8 cellular contexts compared by ENCODE assay signal in the genomic region with DNA sequence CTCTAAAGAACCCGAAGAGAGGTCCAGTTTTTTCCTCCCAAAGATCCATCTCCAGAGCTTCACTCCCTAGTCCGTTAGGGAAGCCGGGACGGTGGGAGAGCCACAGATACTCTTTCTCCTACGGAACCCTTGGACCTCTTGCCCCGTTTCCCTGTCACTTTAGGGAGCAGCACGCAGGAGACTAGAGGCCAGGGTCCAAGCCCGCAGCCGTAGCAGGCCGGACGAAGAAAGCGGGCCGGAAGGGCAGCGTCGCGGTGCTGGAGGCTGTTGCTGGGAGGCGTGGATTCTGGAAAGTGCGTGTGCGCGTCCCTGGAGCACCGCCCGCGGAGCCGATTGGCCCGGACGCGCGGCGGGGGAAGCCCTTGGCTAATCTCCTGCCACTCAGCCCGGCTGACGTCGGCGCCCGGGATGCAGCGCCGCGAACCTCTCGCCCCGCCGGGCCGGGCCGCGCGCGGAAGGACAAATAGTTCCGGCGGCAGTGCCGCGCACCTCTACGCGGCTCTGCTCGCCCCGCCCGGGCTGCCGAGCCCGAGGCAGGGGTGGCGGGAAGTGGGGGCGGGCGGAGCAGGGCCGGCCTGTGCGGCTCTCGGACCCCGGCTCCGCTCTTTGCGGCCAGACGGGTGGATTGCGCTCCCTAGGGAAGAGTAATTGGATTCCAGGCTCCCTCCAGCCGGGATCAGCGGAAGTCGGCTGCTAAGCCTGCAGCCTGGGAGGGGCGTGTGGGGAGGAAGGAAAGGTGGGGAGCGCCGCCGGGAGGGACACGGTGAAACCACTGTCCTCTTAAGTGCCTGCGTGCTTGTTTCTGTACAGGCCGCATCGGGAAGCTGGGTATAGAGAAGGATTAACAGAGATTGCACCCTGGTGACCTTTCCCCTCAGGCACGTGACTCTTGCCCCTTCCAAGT. TPM values are rescaled to one million over a fixed set of nuclear protein-coding genes. Genes with fewer than 3 reads are reported as not detected.
DNase-seq lines count a peak whose midpoint lies in the region; ATAC-seq and TF ChIP-seq lines count a peak whose summit lies in the region.

No MANE protein-coding gene starts in this region.

- H3K4me1 ChIP-seq in endodermal cell (ENCODE audit: control insufficient read depth, insufficient read depth, low read length), result no peaks in the 10 kb centered on the region
- peaks cover 12% of the 10 kb centered on the region for H3K4me1 ChIP-seq in mesodermal cell (ENCODE audit: control insufficient read depth, insufficient read depth, low read length, poor library complexity, severe bottlenecking)

- H3K36me3 ChIP-seq in endodermal cell (ENCODE audit: control insufficient read depth, insufficient read depth, low read length) (no peaks in the 10 kb centered on the region), mesodermal cell (ENCODE audit: control insufficient read depth, insufficient read depth, low read length) (no peaks in the 10 kb centered on the region)

- in situ Hi-C loops in Caki2 (cut with HindIII; ENCODE audit: low pct_unique_long_range_greater_than_20kb, low sequenced_read_pairs), result no loop called here

- H3K4me3 Mint-ChIP-seq in endodermal cell, result peak overlapping the region; percentile 73

- ATAC-seq in GM21367 (IDR thresholded peaks at IDR 0.05; ENCODE audit: unreplicated experiment), result peak; percentile 71

- WGBS in endodermal cell (ENCODE audit: insufficient coverage in 1 of 2, insufficient read length in 1 of 2), 2 experiments, result 1% methylated on average over 27 to 79 of the region's 79 CpGs
- WGBS in mesodermal cell (ENCODE audit: insufficient coverage in 2 of 2), 2 experiments, result 1% methylated on average over 44 to 72 of the region's 79 CpGs

- H3K27ac Mint-ChIP-seq in endodermal cell, result peak overlapping the region; percentile 91

- H3K9ac ChIP-seq in endodermal cell (ENCODE audit: extremely low read depth, low read length, poor library complexity, severe bottlenecking), result peak overlapping the region; percentile 84

- peaks cover 26% of the 10 kb centered on the region for H3K4me1 Mint-ChIP-seq in endodermal cell

- H3K27ac ChIP-seq in endodermal cell (ENCODE audit: low read depth, low read length), result peak overlapping the region; percentile 94
- peak overlapping the region; percentile 96 for H3K27ac ChIP-seq in mesodermal cell (ENCODE audit: low read depth, low read length, severe bottlenecking)

- H3K4me3 ChIP-seq in endodermal cell (ENCODE audit: low read length), result peak overlapping the region; percentile 86
- H3K4me3 ChIP-seq in mesodermal cell (ENCODE audit: extremely low read depth, insufficient read depth, low read length, poor library complexity, severe bottlenecking), result peak overlapping the region; percentile 52

- TF ChIP-seq CTCF in endodermal cell (conservative IDR thresholded peaks at IDR 0.05), result no peak

- peaks cover 16% of the 10 kb centered on the region for H3K27me3 Mint-ChIP-seq in endodermal cell (ENCODE audit: insufficient read depth)

- peaks cover 25% of the 10 kb centered on the region for H3K27me3 ChIP-seq in endodermal cell (ENCODE audit: control insufficient read depth, insufficient read depth, low read length, poor library complexity, severe bottlenecking)

- peak; percentile 93 for DNase-seq in Caki2 (ENCODE audit: low read depth)
- DNase-seq in HT1080 (ENCODE audit: low read depth), result peak; percentile 97
- DNase-seq in NOMO-1 treated with DMSO at 0.1 percent for 48 hours (lab: John Stamatoyannopoulos, UW; ENCODE audit: unreplicated experiment), result peak; percentile 91
- DNase-seq in activated CD8-positive, alpha-beta memory T cell treated with anti-CD3 and anti-CD28 coated beads, Interleukin-2, amount 50 U/mL, for 24 hours (ENCODE audit: extremely low read depth), result peak; percentile 54
- DNase-seq in endodermal cell, result peak; percentile 95
- peak; percentile 41 for DNase-seq in stimulated activated CD8-positive, alpha-beta memory T cell treated with anti-CD3 and anti-CD28 coated beads, Interleukin-15, amount 100 ng/mL, for 1 hour (ENCODE audit: low read depth)

- no peaks in the 10 kb centered on the region for H3K9me3 Mint-ChIP-seq in endodermal cell

- no peaks in the 10 kb centered on the region for H3K9me3 ChIP-seq in endodermal cell (ENCODE audit: control insufficient read depth, low read length)
- no peaks in the 10 kb centered on the region for H3K9me3 ChIP-seq in mesodermal cell (ENCODE audit: control insufficient read depth, low read length)

- no peaks in the 10 kb centered on the region for H3K36me3 Mint-ChIP-seq in endodermal cell (ENCODE audit: low read depth)

RNA-seq across cellular contexts. Expression of a gene that starts 31.3 kb away (rescaled TPM):
- total RNA-seq in Caki2 (2014; rRNA removed; shearing (Covaris generic); ENCODE audit: low replicate concordance), result 17.8 and 61.2 TPM in 2 replicates
- total RNA-seq in HT1080 (2014; rRNA removed; shearing (Covaris generic)), result 66.5 and 96.2 TPM in 2 replicates
- polyA plus RNA-seq in HT1080 (2015; cell fraction: cytosol; rRNA removed), result 39.7 and 51.8 TPM in 2 replicates
- 49.3 and 50.1 TPM in 2 replicates for polyA plus RNA-seq in HT1080 (2015; cell fraction: nucleus; rRNA removed)
- total RNA-seq in endodermal cell, result 100 to 1,000 TPM; 103 to 121 TPM
- 385 TPM for polyA plus RNA-seq in endodermal cell (2013, experiment 1 of 2)
- 359 TPM for polyA plus RNA-seq in endodermal cell (2013, experiment 2 of 2)
- polyA plus RNA-seq in mesodermal cell (2013, experiment 1 of 2), result 110 TPM
- 89.0 TPM for polyA plus RNA-seq in mesodermal cell (2013, experiment 2 of 2)

Comparison
In these comparisons a context has a peak if more than half of its experiments do, and no peak if none do; other contexts are left out.
1. Peak in every context shown above with its lines: DNase-seq, ATAC-seq, H3K4me3 ChIP-seq and H3K27ac ChIP-seq.
2. DNase-seq: peak in every context shown above with its lines; median percentile 97 in HT1080; 95 in endodermal cell; 93 in Caki2; 91 in NOMO-1 treated with DMSO at 0.1 percent for 48 hours; 54 in activated CD8-positive, alpha-beta memory T cell treated with anti-CD3 and anti-CD28 coated beads, Interleukin-2, amount 50 U/mL, for 24 hours; 41 in stimulated activated CD8-positive, alpha-beta memory T cell treated with anti-CD3 and anti-CD28 coated beads, Interleukin-15, amount 100 ng/mL, for 1 hour.